8 cellular contexts compared by ENCODE assay signal in the genomic region with DNA sequence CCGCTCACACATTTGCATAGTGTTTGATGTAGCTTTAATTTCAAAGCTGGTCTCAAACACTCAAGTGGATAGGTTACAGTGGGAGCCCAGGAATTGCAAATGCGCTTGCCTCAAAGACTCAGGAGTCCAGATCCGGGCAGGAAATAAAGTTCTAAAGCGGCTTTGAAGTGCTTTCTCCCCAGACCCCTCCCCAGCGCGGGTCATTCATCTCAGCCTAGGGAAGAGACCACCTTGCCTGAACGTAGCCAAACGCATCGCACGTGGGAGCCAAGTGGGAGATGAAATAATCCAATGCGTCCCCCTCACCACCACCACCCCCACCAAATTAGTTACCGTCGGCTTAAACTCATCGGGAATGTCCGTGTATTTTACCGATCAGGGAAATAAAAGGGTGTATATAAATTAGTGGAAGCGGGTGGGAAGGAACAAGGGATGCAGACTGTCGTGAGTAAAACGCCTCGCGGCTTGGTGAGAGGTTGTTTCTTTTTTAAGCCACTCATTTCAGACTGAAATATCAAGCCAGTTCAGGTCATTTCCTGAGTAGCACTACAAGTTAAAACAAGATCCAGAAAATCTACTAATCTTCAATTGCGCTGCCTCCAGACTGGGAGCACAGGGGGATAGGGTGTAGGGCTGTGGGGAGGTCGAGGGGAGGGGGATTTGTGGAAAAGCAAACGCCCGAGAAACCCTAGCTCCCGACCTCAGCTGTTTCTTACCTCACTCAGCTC.
DNase-seq lines count a peak whose midpoint lies in the region; ATAC-seq and TF ChIP-seq lines count a peak whose summit lies in the region.

No MANE protein-coding gene starts in this region.

- POLR2A ChIA-PET in WTC11 (lab: Charles Lee) = interaction anchor here (0.6 to 2.3 kb wide), 4 partner anchors 10 to 54 kb away, joined by 3 to 8 read pairs (median 3); no protein-coding TSS in a partner anchor

- peak overlapping the region; percentile 78 for H3K4me3 ChIP-seq in fibroblast of pulmonary artery (replicated peaks; ENCODE audit: low read depth, low read length)

- CTCF ChIA-PET in WTC11 (lab: Charles Lee) = interaction anchor here (0.5 to 1.8 kb wide), 6 partner anchors 19 to 312 kb away, joined by 3 to 10 read pairs (median 3); no protein-coding TSS in a partner anchor

- H3K27ac Mint-ChIP-seq in WTC11 (peak overlapping the region; percentile 85), osteocyte (ENCODE audit: unreplicated experiment) (peak overlapping the region; percentile 95)

- DNase-seq in Right ventricle myocardium superior (no peak), Right ventricle myocardium inferior (ENCODE audit: missing footprints) (no peak), WTC11 (ENCODE audit: low spot score) (peak; percentile 27), fibroblast of pulmonary artery (ENCODE audit: low read depth) (peak; percentile 25), osteocyte (ENCODE audit: extremely low spot score, unreplicated experiment) (no peak), midbrain (lab: John Stamatoyannopoulos, UW) (no peak)

- peaks cover 11% of the 10 kb centered on the region for H3K27me3 Mint-ChIP-seq in WTC11 (ENCODE audit: low read depth)
- peaks cover 2% of the 10 kb centered on the region for H3K27me3 Mint-ChIP-seq in osteocyte (ENCODE audit: unreplicated experiment)

- H3K9me3 Mint-ChIP-seq in WTC11 = no peaks in the 10 kb centered on the region
- no peaks in the 10 kb centered on the region for H3K9me3 Mint-ChIP-seq in osteocyte (ENCODE audit: unreplicated experiment)

- TF ChIP-seq CTCF in WTC11 (IDR thresholded peaks at IDR 0.05) (no peak), fibroblast of pulmonary artery (IDR thresholded peaks at IDR 0.05; ENCODE audit: low read length, missing control alignments) (no peak), osteocyte (IDR thresholded peaks at IDR 0.05) (no peak)

- H3K36me3 Mint-ChIP-seq in WTC11 (no peaks in the 10 kb centered on the region), osteocyte (ENCODE audit: unreplicated experiment) (no peaks in the 10 kb centered on the region)

- H3K4me3 Mint-ChIP-seq in WTC11 = peak overlapping the region; percentile 92
- H3K4me3 Mint-ChIP-seq in osteocyte (ENCODE audit: unreplicated experiment) = peak overlapping the region; percentile 87

- intact Hi-C loops in Right ventricle myocardium superior (cut with DNase I) = loop anchor here (5.0 kb wide), 1 partner anchor 76 kb away; no protein-coding TSS in a partner anchor
- intact Hi-C loops in Right ventricle myocardium inferior (cut with DNase I) = loop anchor here (1.0 to 10.0 kb wide), 5 partner anchors 37 to 209 kb away; no protein-coding TSS in a partner anchor

- peaks cover 57% of the 10 kb centered on the region for H3K4me1 Mint-ChIP-seq in WTC11
- peaks cover 20% of the 10 kb centered on the region for H3K4me1 Mint-ChIP-seq in osteocyte (ENCODE audit: unreplicated experiment)

- ATAC-seq in Right ventricle myocardium superior (ENCODE audit: poor library complexity) (peak; percentile 39), Right ventricle myocardium inferior (no peak), HG03025 (IDR thresholded peaks at IDR 0.05; ENCODE audit: low FRiP score, unreplicated experiment) (peak; percentile 35), WTC11 (peak; percentile 10), HG03097 (IDR thresholded peaks at IDR 0.05; ENCODE audit: low FRiP score, unreplicated experiment) (no peak)

TF ChIP-seq in WTC11, 78 proteins besides CTCF, POLR2A, EP300 and RAD21:
- TF ChIP-seq TEAD1 (CRISPR knock-in tag; IDR thresholded peaks at IDR 0.05) = peak; percentile 29; the same call in 1 of the 2 replicates
- TF ChIP-seq, protein P1, sequence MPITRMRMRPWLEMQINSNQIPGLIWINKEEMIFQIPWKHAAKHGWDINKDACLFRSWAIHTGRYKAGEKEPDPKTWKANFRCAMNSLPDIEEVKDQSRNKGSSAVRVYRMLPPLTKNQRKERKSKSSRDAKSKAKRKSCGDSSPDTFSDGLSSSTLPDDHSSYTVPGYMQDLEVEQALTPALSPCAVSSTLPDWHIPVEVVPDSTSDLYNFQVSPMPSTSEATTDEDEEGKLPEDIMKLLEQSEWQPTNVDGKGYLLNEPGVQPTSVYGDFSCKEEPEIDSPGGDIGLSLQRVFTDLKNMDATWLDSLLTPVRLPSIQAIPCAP (CRISPR knock-in tag; IDR thresholded peaks at IDR 0.05) = no peak
TF ChIP-seq in WTC11: peak in this region for 1.

Comparison
In these comparisons a context has a peak if more than half of its experiments do, and no peak if none do; other contexts are left out.
1. ATAC-seq: peak in Right ventricle myocardium superior (single experiment), HG03025 (single experiment) and WTC11 (single experiment); none in Right ventricle myocardium inferior (single experiment) and HG03097 (single experiment).
2. DNase-seq: peak in WTC11 (single experiment) and fibroblast of pulmonary artery (single experiment); none in Right ventricle myocardium superior (single experiment), Right ventricle myocardium inferior (single experiment), osteocyte (single experiment) and midbrain (single experiment).